In the genomic region with DNA sequence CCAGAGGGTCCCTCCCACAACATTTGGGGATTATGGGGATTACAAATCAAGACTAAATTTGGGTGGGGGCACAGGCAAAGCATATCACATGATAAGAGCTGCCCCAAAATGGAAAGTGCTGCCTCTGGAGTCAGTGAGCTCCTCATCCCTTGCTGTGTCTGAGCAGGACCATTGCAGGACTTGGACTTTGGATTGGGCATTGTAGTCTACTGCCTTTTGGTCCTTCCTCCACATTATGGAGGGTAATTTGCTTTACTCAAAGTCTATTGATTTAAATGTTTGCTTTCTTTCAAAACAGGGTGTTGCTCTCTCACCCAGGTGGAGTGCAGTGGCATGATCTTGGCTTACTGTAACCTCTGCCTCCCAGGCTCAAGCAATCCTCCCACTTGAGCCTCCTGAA, we compare ENCODE assay signal across 26 cellular contexts.
DNase-seq lines count a peak whose midpoint lies in the region; ATAC-seq, FAIRE-seq and TF ChIP-seq lines count a peak whose summit lies in the region.
"Had no signal": no experiment of that assay in that cellular context is flagged by ENCODE, and none has a peak within 500 bp of the region (broad histone marks: within the 10 kb centered on the region; RNA-seq: fewer than 3 reads in every experiment).

No MANE protein-coding gene starts in this region.

- no peak overlapping the region for H3K4me3 Mint-ChIP-seq in activated T-helper 17 cell treated with anti-CD3 and anti-CD28 coated beads, Interleukin-2, amount 50 U/mL, for 72 hours
- H3K4me3 Mint-ChIP-seq: CD14-positive monocyte; CD4-positive, alpha-beta memory T cell; CD4-positive, CD25-positive, alpha-beta regulatory T cell; CD8-positive, alpha-beta memory T cell had no signal

- POLR2A ChIA-PET in HepG2 (lab: Yijun Ruan, JAX) = no interaction called here

- no peak for TF ChIP-seq RAD21 in HepG2 (CRISPR knock-in tag; IDR thresholded peaks at IDR 0.05)

- in situ Hi-C loops in HepG2 (cut with HindIII; ENCODE audit: extremely low pct_ligation_motif_present, low pct_unique_long_range_greater_than_20kb) = no loop called here

- intact Hi-C loops in HepG2 (cut with micrococcal nuclease; ENCODE audit: unreplicated experiment) (no loop called here), right lobe of liver (cut with DNase I) (no loop called here), left ventricle myocardium superior (cut with micrococcal nuclease) (no loop called here)

- no peak overlapping the region for H2BK15ac ChIP-seq in mesenchymal stem cell (ENCODE audit: low read depth, poor library complexity, severe bottlenecking)

- H3K79me2 ChIP-seq in HepG2 (ENCODE audit: insufficient read depth, low read length) = no peaks in the 10 kb centered on the region

- no peak overlapping the region for H3K18ac ChIP-seq in mesenchymal stem cell (ENCODE audit: low read depth in 1 of 2, low read length in 2 of 2)

- H3K4me1 ChIP-seq in HepG2 (ENCODE audit: insufficient read depth, low read length) = peaks cover 6% of the 10 kb centered on the region
- no peaks in the 10 kb centered on the region for H3K4me1 ChIP-seq in right lobe of liver
- peaks cover 16% of the 10 kb centered on the region for H3K4me1 ChIP-seq in mesenchymal stem cell (ENCODE audit: control insufficient read depth, insufficient read depth, low read depth, low read length)

- no peaks in the 10 kb centered on the region for H3K4me1 Mint-ChIP-seq in activated T-helper 17 cell treated with anti-CD3 and anti-CD28 coated beads, Interleukin-2, amount 50 U/mL, for 72 hours
- H3K4me1 Mint-ChIP-seq: CD14-positive monocyte; CD4-positive, alpha-beta memory T cell; CD4-positive, CD25-positive, alpha-beta regulatory T cell; CD8-positive, alpha-beta memory T cell had no signal

- no peaks in the 10 kb centered on the region for H3K36me3 ChIP-seq in HepG2 (replicated peaks in 1 of 2; ENCODE audit: control insufficient read depth in 1 of 2, insufficient read depth in 2 of 2, low read length in 2 of 2)
- H3K36me3 ChIP-seq in right lobe of liver = no peaks in the 10 kb centered on the region
- H3K36me3 ChIP-seq in mesenchymal stem cell (ENCODE audit: control insufficient read depth in 1 of 2, insufficient read depth in 2 of 2, low read depth in 1 of 2, low read length in 2 of 2) = no peaks in the 10 kb centered on the region
- H3K36me3 ChIP-seq: BE2C, BLaER1 had no signal

- H3K9me3 ChIP-seq in HepG2 (ENCODE audit: low read length) = peaks cover 16% of the 10 kb centered on the region; the same call in 1 of the 2 replicates
- no peaks in the 10 kb centered on the region for H3K9me3 ChIP-seq in right lobe of liver
- H3K9me3 ChIP-seq in mesenchymal stem cell (ENCODE audit: control insufficient read depth, low read length) = peaks cover 19% of the 10 kb centered on the region
- H3K9me3 ChIP-seq: BE2C had no signal

- ATAC-seq in HepG2 = peak; percentile 69
- ATAC-seq in right lobe of liver = no peak
- no peak for ATAC-seq in activated T-helper 17 cell treated with anti-CD3 and anti-CD28 coated beads, Interleukin-2, amount 50 U/mL, for 72 hours (replicated peaks)
- no peak for ATAC-seq in left ventricle myocardium superior
- ATAC-seq: GM12878 had no signal

- BruUV-seq in HepG2 (replicated peaks; lab: Mats Ljungman, UMichigan) = no TSS peak

- no peak overlapping the region for H3K27ac ChIP-seq in HepG2 (ENCODE audit: extremely low read length, insufficient read depth, low read length)
- no peak overlapping the region for H3K27ac ChIP-seq in right lobe of liver
- H3K27ac ChIP-seq in mesenchymal stem cell (ENCODE audit: low read length, poor library complexity, severe bottlenecking) = peak overlapping the region; percentile 95
- H3K27ac ChIP-seq: BLaER1 had no signal

- no peak overlapping the region for H2BK12ac ChIP-seq in mesenchymal stem cell (ENCODE audit: low read length in 2 of 2)

- H3K27ac Mint-ChIP-seq in activated T-helper 17 cell treated with anti-CD3 and anti-CD28 coated beads, Interleukin-2, amount 50 U/mL, for 72 hours = no peak overlapping the region
- H3K27ac Mint-ChIP-seq: CD14-positive monocyte; CD4-positive, alpha-beta memory T cell; CD4-positive, CD25-positive, alpha-beta regulatory T cell; CD8-positive, alpha-beta memory T cell had no signal

- no peak overlapping the region for H3K4me3 ChIP-seq in HepG2 (replicated peaks in 1 of 3; ENCODE audit: insufficient read depth in 1 of 3, low read depth in 2 of 3, low read length in 3 of 3)
- H3K4me3 ChIP-seq in right lobe of liver = no peak overlapping the region
- no peak overlapping the region for H3K4me3 ChIP-seq in mesenchymal stem cell (ENCODE audit: insufficient read depth in 1 of 2, low read depth in 1 of 2, low read length in 2 of 2)
- H3K4me3 ChIP-seq: BLaER1, GM12878 had no signal

- peaks cover 14% of the 10 kb centered on the region for H3K9me3 Mint-ChIP-seq in activated T-helper 17 cell treated with anti-CD3 and anti-CD28 coated beads, Interleukin-2, amount 50 U/mL, for 72 hours

- TF ChIP-seq EP300 in HepG2 (IDR thresholded peaks at IDR 0.05; ENCODE audit: low read depth in 2 of 2, low read length in 2 of 2) = no peak
- TF ChIP-seq EP300 in HepG2 (CRISPR knock-in tag; IDR thresholded peaks at IDR 0.05; ENCODE audit: borderline replicate concordance) = no peak

- no peaks in the 10 kb centered on the region for H3K79me1 ChIP-seq in mesenchymal stem cell (replicated peaks; ENCODE audit: low read length, poor library complexity, severe bottlenecking)

- CTCF ChIA-PET in HepG2 (lab: Yijun Ruan, JAX; ENCODE audit: low intra/inter-chr PET ratio, low total read pairs) = no interaction called here

- H3K4ac ChIP-seq in mesenchymal stem cell (ENCODE audit: low read depth in 1 of 2, low read length in 2 of 2) = no peak overlapping the region

- H2BK5ac ChIP-seq in mesenchymal stem cell (ENCODE audit: low read depth, low read length, poor library complexity, severe bottlenecking) = peak overlapping the region; percentile 81

- no peak overlapping the region for H3K9ac ChIP-seq in HepG2 (ENCODE audit: insufficient read depth, low read depth, low read length)
- no peak overlapping the region for H3K9ac ChIP-seq in mesenchymal stem cell (ENCODE audit: low read length)
- H3K9ac ChIP-seq: BLaER1 had no signal

- H4K20me1 ChIP-seq in HepG2 (ENCODE audit: insufficient read depth, low read length) = no peaks in the 10 kb centered on the region
- H4K20me1 ChIP-seq: BLaER1 had no signal

- no peak overlapping the region for H4K91ac ChIP-seq in mesenchymal stem cell (ENCODE audit: low read length)

- no peak overlapping the region for H3K23ac ChIP-seq in mesenchymal stem cell (ENCODE audit: low read length in 2 of 2)

- no peak overlapping the region for H2BK120ac ChIP-seq in mesenchymal stem cell (ENCODE audit: low read depth, low read length)

- no peaks in the 10 kb centered on the region for H3K27me3 ChIP-seq in HepG2 (ENCODE audit: control insufficient read depth in 1 of 2, insufficient read depth in 2 of 2, low read length in 2 of 2)
- no peaks in the 10 kb centered on the region for H3K27me3 ChIP-seq in right lobe of liver
- peaks cover 0 to 6% of the 10 kb centered on the region in 2 experiments for H3K27me3 ChIP-seq in mesenchymal stem cell (ENCODE audit: control insufficient read depth in 1 of 2, insufficient read depth in 1 of 2, low read length in 2 of 2)
- H3K27me3 ChIP-seq: BE2C, BLaER1 had no signal

- peak; percentile 36 for DNase-seq in HepG2 (ENCODE audit: low spot score)
- DNase-seq in right lobe of liver = no peak
- DNase-seq in mesenchymal stem cell = no peak
- no peak for DNase-seq in left ventricle myocardium superior
- DNase-seq: 8988T; ACHN; BE2C; C1 segment of cervical spinal cord; CD4-positive, alpha-beta memory T cell; CD4-positive, CD25-positive, alpha-beta regulatory T cell; CD8-positive, alpha-beta memory T cell; COR-L47; DMS 273 treated with DMSO at 0.1 percent for 48 hours; DMS153; DMS53; DMS79; DND-41; EL; GDM1 had no signal

- peak overlapping the region; percentile 23 for H2AK5ac ChIP-seq in mesenchymal stem cell (ENCODE audit: low read length, severe bottlenecking)

- TF ChIP-seq POLR2A in HepG2 (IDR thresholded peaks at IDR 0.05; ENCODE audit: insufficient read depth in 1 of 2, low read depth in 2 of 2, low read length in 2 of 2) (no peak), right lobe of liver (IDR thresholded peaks at IDR 0.05) (no peak)

- H3K27me3 Mint-ChIP-seq in activated T-helper 17 cell treated with anti-CD3 and anti-CD28 coated beads, Interleukin-2, amount 50 U/mL, for 72 hours = peaks cover 38% of the 10 kb centered on the region

- H3K4me2 ChIP-seq in HepG2 (ENCODE audit: low read depth, low read length) (no peak overlapping the region), mesenchymal stem cell (ENCODE audit: low read length, poor library complexity, severe bottlenecking) (no peak overlapping the region)
- H3K4me2 ChIP-seq: BLaER1 had no signal

- H4K8ac ChIP-seq in mesenchymal stem cell (ENCODE audit: low read length) = no peak overlapping the region

- FAIRE-seq in HepG2 (lab: Jason Lieb, UNC) = no peak
- FAIRE-seq: A204.1, GM12878, GM12892, GM18507 had no signal

- H2AFZ ChIP-seq in HepG2 (ENCODE audit: low read length) (no peak overlapping the region), mesenchymal stem cell (ENCODE audit: low read depth, low read length) (no peak overlapping the region)

- TF ChIP-seq CTCF in HepG2 (CRISPR knock-in tag; IDR thresholded peaks at IDR 0.05) (no peak), right lobe of liver (IDR thresholded peaks at IDR 0.05) (no peak)

- H3K36me3 Mint-ChIP-seq in activated T-helper 17 cell treated with anti-CD3 and anti-CD28 coated beads, Interleukin-2, amount 50 U/mL, for 72 hours (ENCODE audit: low read depth) = no peaks in the 10 kb centered on the region
- H3K36me3 Mint-ChIP-seq: CD14-positive monocyte; CD4-positive, CD25-positive, alpha-beta regulatory T cell; CD8-positive, alpha-beta memory T cell had no signal

- H3K14ac ChIP-seq in mesenchymal stem cell (ENCODE audit: low read length in 2 of 2) = no peak overlapping the region

TF ChIP-seq in HepG2, 621 proteins besides CTCF, POLR2A, EP300 and RAD21 (continues in another document):
- TF ChIP-seq ZNF441 (CRISPR knock-in tag; IDR thresholded peaks at IDR 0.05; ENCODE audit: borderline replicate concordance) (no peak), TEAD2 (CRISPR knock-in tag; IDR thresholded peaks at IDR 0.05) (no peak), HNF4G (IDR thresholded peaks at IDR 0.05; ENCODE audit: borderline replicate concordance, low read depth, low read length) (peak; percentile 38; the same call in 1 of the 2 replicates), HNF4G (CRISPR knock-in tag; IDR thresholded peaks at IDR 0.05; ENCODE audit: borderline replicate concordance, low read depth) (no peak), ZNF839 (CRISPR knock-in tag; IDR thresholded peaks at IDR 0.05; ENCODE audit: borderline replicate concordance) (no peak), POLR2G (IDR thresholded peaks at IDR 0.05; ENCODE audit: low read depth, low read length) (no peak), ZNF225 (CRISPR knock-in tag; IDR thresholded peaks at IDR 0.05) (no peak), CBX5 (CRISPR knock-in tag; IDR thresholded peaks at IDR 0.05; ENCODE audit: borderline replicate concordance) (no peak), ZNF468 (CRISPR knock-in tag; IDR thresholded peaks at IDR 0.05) (no peak), EZH2 (conservative IDR thresholded peaks at IDR 0.05; ENCODE audit: low read depth, low read length) (no peak), MLLT10 (CRISPR knock-in tag; IDR thresholded peaks at IDR 0.05) (no peak), HNF4A (CRISPR knock-in tag; IDR thresholded peaks at IDR 0.05) (peak; percentile 60)
